Comparison of ENCODE assay signal across 8 cellular contexts in genomic region chr5:154110054-154110453, GRCh38.
"Had no signal": no experiment of that assay in that cellular context is flagged by ENCODE, and none has a peak within 500 bp of the region (broad histone marks: within the 10 kb centered on the region; RNA-seq: fewer than 3 reads in every experiment).

No MANE protein-coding gene starts in this region.

- FAIRE-seq: K562 had no signal

- H2AFZ ChIP-seq: GM23248 had no signal

- H3K27ac Mint-ChIP-seq: HFFc6 had no signal

- H3K4me3 Mint-ChIP-seq: HFFc6 had no signal

- H3K4me3 ChIP-seq: GM23248, HAP-1, K562 had no signal

- H3K9me3 ChIP-seq: HAP-1 had no signal

- H3K9ac ChIP-seq: GM23248 had no signal

- H3K36me3 ChIP-seq: HAP-1 had no signal

- H3K9me3 Mint-ChIP-seq: HFFc6 had no signal

- ATAC-seq: HCT116, K562 had no signal

- H3K4me1 ChIP-seq: HAP-1 had no signal

- DNase-seq: H7, KG1 had no signal

- H3K27ac ChIP-seq: GM23248, HL-60 had no signal
